Comparison of ENCODE assay signal across 9 cellular contexts in genomic region chr17:45308016-45308365, GRCh38. TPM values are rescaled to one million over a fixed set of nuclear protein-coding genes. Genes with fewer than 3 reads are reported as not detected.
DNase-seq lines count a peak whose midpoint lies in the region; ATAC-seq and TF ChIP-seq lines count a peak whose summit lies in the region.
"Had no signal": no experiment of that assay in that cellular context is flagged by ENCODE, and none has a peak within 500 bp of the region (broad histone marks: within the 10 kb centered on the region; RNA-seq: fewer than 3 reads in every experiment).

No MANE protein-coding gene starts in this region.

- TF ChIP-seq CTCF in Peyer's patch (IDR thresholded peaks at IDR 0.05) (no peak), psoas muscle (IDR thresholded peaks at IDR 0.05) (no peak)

- no peak overlapping the region for H3K4me3 ChIP-seq in CD8-positive, alpha-beta memory T cell (ENCODE audit: low read length)
- H3K4me3 ChIP-seq in Peyer's patch (no peak overlapping the region), psoas muscle (no peak overlapping the region)

- intact Hi-C loops in psoas muscle (cut with DNase I): no loop called here

- no peak for ATAC-seq in effector memory CD8-positive, alpha-beta T cell (replicated peaks)
- ATAC-seq in psoas muscle: no peak
- no peak for ATAC-seq in HG03280 (IDR thresholded peaks at IDR 0.05; ENCODE audit: unreplicated experiment)
- ATAC-seq in esophagus mucosa: no peak

- no peaks in the 10 kb centered on the region for H3K9me3 ChIP-seq in CD8-positive, alpha-beta memory T cell (ENCODE audit: low read length)
- no peaks in the 10 kb centered on the region for H3K9me3 ChIP-seq in Peyer's patch
- H3K9me3 ChIP-seq in psoas muscle: no peaks in the 10 kb centered on the region

- POLR2A ChIA-PET in CD8-positive, alpha-beta memory T cell (lab: Charles Lee): no interaction called here

- no peaks in the 10 kb centered on the region for H3K27me3 ChIP-seq in CD8-positive, alpha-beta memory T cell (ENCODE audit: insufficient read depth, low read length, poor library complexity, severe bottlenecking)
- H3K27me3 ChIP-seq in Peyer's patch (no peaks in the 10 kb centered on the region), psoas muscle (ENCODE audit: insufficient read depth in 3 of 3, low read length in 2 of 3) (no peaks in the 10 kb centered on the region)

- peaks cover 73 to 88% (median 86%) of the 10 kb centered on the region in 3 donors for H3K4me1 Mint-ChIP-seq in CD8-positive, alpha-beta memory T cell
- H3K4me1 Mint-ChIP-seq in effector memory CD8-positive, alpha-beta T cell (ENCODE audit: low read depth in 2 of 2): peaks cover 63 to 71% of the 10 kb centered on the region in 2 donors

- DNase-seq in CD8-positive, alpha-beta memory T cell: no peak
- no peak for DNase-seq in Peyer's patch
- no peak for DNase-seq in effector memory CD8-positive, alpha-beta T cell
- DNase-seq in psoas muscle: no peak
- DNase-seq in stimulated activated CD4-positive, alpha-beta T cell treated with anti-CD3 and anti-CD28 coated beads, Interleukin-4, amount 100 ng/mL, for 1 hour: no peak
- no peak for DNase-seq in RPMI8226
- DNase-seq: NCI-H2227 treated with DMSO at 0.1 percent for 48 hours had no signal

- H3K36me3 Mint-ChIP-seq in CD8-positive, alpha-beta memory T cell: peaks cover 0 to 53% (median 7%) of the 10 kb centered on the region in 3 donors
- peaks cover 17% of the 10 kb centered on the region for H3K36me3 Mint-ChIP-seq in effector memory CD8-positive, alpha-beta T cell (ENCODE audit: insufficient read depth)

- no peak overlapping the region for H3K27ac ChIP-seq in CD8-positive, alpha-beta memory T cell (ENCODE audit: low read depth, low read length)
- H3K27ac ChIP-seq in Peyer's patch: peak overlapping the region; percentile 50 to 100 (median 85)
- H3K27ac ChIP-seq in psoas muscle: peak overlapping the region; percentile 96

- peaks cover 7% of the 10 kb centered on the region for H3K36me3 ChIP-seq in CD8-positive, alpha-beta memory T cell (ENCODE audit: insufficient read depth, low read length)
- H3K36me3 ChIP-seq in Peyer's patch: peaks cover 0 to 3% (median 0%) of the 10 kb centered on the region in 3 donors
- H3K36me3 ChIP-seq in psoas muscle (ENCODE audit: insufficient read depth in 1 of 2, low read depth in 1 of 2): peaks cover 0 to 5% of the 10 kb centered on the region in 2 donors

- H3K4me3 Mint-ChIP-seq in CD8-positive, alpha-beta memory T cell: peak overlapping the region in 2 of 7 donors; percentile 44 to 60
- peak overlapping the region; percentile 19 to 43 for H3K4me3 Mint-ChIP-seq in effector memory CD8-positive, alpha-beta T cell

- H3K27ac Mint-ChIP-seq in CD8-positive, alpha-beta memory T cell: peak overlapping the region in 6 of 8 donors; percentile 62 to 83 (median 78)
- H3K27ac Mint-ChIP-seq in effector memory CD8-positive, alpha-beta T cell: peak overlapping the region; percentile 84 to 87

- no peaks in the 10 kb centered on the region for H3K9me3 Mint-ChIP-seq in CD8-positive, alpha-beta memory T cell
- no peaks in the 10 kb centered on the region for H3K9me3 Mint-ChIP-seq in effector memory CD8-positive, alpha-beta T cell

- CTCF ChIA-PET in CD8-positive, alpha-beta memory T cell (lab: Charles Lee): interaction anchor here (0.6 to 2.9 kb wide), 4 partner anchors 30 to 89 kb away, joined by 3 to 14 read pairs (median 4); no protein-coding TSS in a partner anchor

- TF ChIP-seq POLR2A in Peyer's patch (IDR thresholded peaks at IDR 0.05): no peak

- peaks cover 72% of the 10 kb centered on the region for H3K4me1 ChIP-seq in CD8-positive, alpha-beta memory T cell (ENCODE audit: insufficient read depth, low read length)
- H3K4me1 ChIP-seq in Peyer's patch: peaks cover 48 to 89% (median 60%) of the 10 kb centered on the region in 4 donors
- peaks cover 88% of the 10 kb centered on the region for H3K4me1 ChIP-seq in psoas muscle

- 35 to 70% (median 49%) methylated on average over 6 of the region's 6 CpGs for WGBS in psoas muscle, 3 donors

- H3K27me3 Mint-ChIP-seq in CD8-positive, alpha-beta memory T cell: no peaks in the 10 kb centered on the region
- H3K27me3 Mint-ChIP-seq in effector memory CD8-positive, alpha-beta T cell: no peaks in the 10 kb centered on the region

RNA-seq across cellular contexts. Expression of gene MAP3K14, which starts 8.8 kb away (rescaled TPM):
- total RNA-seq in CD8-positive, alpha-beta memory T cell: 10 to 100 TPM; 60.2 to 62.4 TPM
- 9.0 TPM for polyA plus RNA-seq in CD8-positive, alpha-beta memory T cell
- 10 to 100 TPM; 16.5 to 30.4 (median 24.7) TPM for total RNA-seq in Peyer's patch
- total RNA-seq in psoas muscle: 10 to 100 TPM; 21.8 to 53.5 (median 30.1) TPM
- polyA plus RNA-seq in psoas muscle: 10 to 100 TPM; 12.4 to 28.1 (median 24.6) TPM
- total RNA-seq in esophagus mucosa: 6.3 TPM

RNA-seq across cellular contexts. Expression of gene SPATA32, which starts 46.1 kb away (rescaled TPM):
- total RNA-seq in CD8-positive, alpha-beta memory T cell: under 1 TPM in 1 of 2 experiments, not detected in 1; 0.15 TPM
- 0.33 TPM for polyA plus RNA-seq in CD8-positive, alpha-beta memory T cell
- total RNA-seq in Peyer's patch: not detected
- total RNA-seq in psoas muscle: under 1 TPM in 1 of 4 donors, not detected in 3; 0.11 TPM
- polyA plus RNA-seq in psoas muscle: not detected
- total RNA-seq in esophagus mucosa: 0.24 TPM
